ENCODE assay signal across 1 cellular context in the genomic region with DNA sequence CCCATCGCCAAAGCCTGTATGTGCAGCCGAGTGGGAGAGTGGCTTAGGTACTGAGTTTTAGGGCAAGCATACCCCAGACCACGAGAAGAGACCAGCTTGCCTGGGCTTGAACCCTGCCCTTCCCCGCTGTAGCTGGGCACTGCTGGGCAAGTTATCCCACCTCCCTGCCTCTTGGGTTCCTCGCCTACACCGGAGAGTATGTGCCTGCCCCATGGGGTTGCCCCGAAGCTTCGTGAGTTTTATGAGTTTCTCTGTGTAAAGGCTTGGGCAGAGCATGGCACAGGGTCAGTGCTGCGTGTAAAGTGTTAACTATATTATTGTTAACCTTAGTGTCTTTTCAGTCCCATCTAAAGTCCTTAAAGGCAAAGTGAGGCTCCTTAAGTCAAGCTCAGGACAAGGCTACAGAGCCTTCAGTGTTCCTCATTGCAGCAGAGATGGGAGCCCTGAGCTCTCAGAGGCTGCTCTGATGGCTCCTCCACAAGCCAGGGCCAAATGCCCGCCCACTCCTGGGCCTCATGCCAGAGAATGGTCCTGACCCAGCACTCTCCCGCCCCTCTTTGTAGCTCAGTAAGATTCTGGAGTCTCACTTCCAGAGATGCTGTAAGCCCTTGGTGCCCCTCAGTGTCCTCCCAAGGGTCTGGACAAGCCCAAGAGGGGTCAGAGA.
TF ChIP-seq lines count a peak whose summit lies in the region.

No MANE protein-coding gene starts in this region.

TF ChIP-seq in K562, 482 proteins besides CTCF, POLR2A, EP300 and RAD21 (continued from another document):
- TF ChIP-seq ASH1L (IDR thresholded peaks at IDR 0.05; ENCODE audit: borderline replicate concordance, low read depth, partially characterized antibody): no peak
